16 cellular contexts compared by ENCODE assay signal in genomic region chr21:45203983-45204382, GRCh38.
DNase-seq lines count a peak whose midpoint lies in the region; ATAC-seq and TF ChIP-seq lines count a peak whose summit lies in the region.
"Had no signal": no experiment of that assay in that cellular context is flagged by ENCODE, and none has a peak within 500 bp of the region (broad histone marks: within the 10 kb centered on the region; RNA-seq: fewer than 3 reads in every experiment).

No MANE protein-coding gene starts in this region.

- H3K4me1 Mint-ChIP-seq in T-helper 17 cell (peaks cover 31% of the 10 kb centered on the region), osteocyte (ENCODE audit: unreplicated experiment) (peaks cover 6% of the 10 kb centered on the region)
- peaks cover 11 to 37% (median 24%) of the 10 kb centered on the region in 4 donors for H3K4me1 Mint-ChIP-seq in CD4-positive, alpha-beta memory T cell

- ATAC-seq in T-helper 17 cell = no peak

- peaks cover 18 to 50% (median 41%) of the 10 kb centered on the region in 10 experiments for H3K4me1 ChIP-seq in BLaER1 treated with 17β-estradiol and CSF1 and Interleukin-3, amounts not matched to agents 10 nM and 100 nM
- H3K4me1 ChIP-seq in CD4-positive, alpha-beta memory T cell (ENCODE audit: insufficient read depth, low read length) = peaks cover 23% of the 10 kb centered on the region
- H3K4me1 ChIP-seq in adrenal gland (replicated peaks in 1 of 2) (no peaks in the 10 kb centered on the region), sigmoid colon (no peaks in the 10 kb centered on the region)
- H3K4me1 ChIP-seq: HAP-1 had no signal

- CTCF ChIA-PET in CD4-positive, alpha-beta memory T cell (lab: Charles Lee; ENCODE audit: partially characterized antibody) = no interaction called here

- no peaks in the 10 kb centered on the region for H3K9me3 Mint-ChIP-seq in osteocyte (ENCODE audit: unreplicated experiment)
- no peaks in the 10 kb centered on the region for H3K9me3 Mint-ChIP-seq in CD4-positive, alpha-beta memory T cell
- H3K9me3 Mint-ChIP-seq: CD14-positive monocyte; CD4-positive, alpha-beta T cell; HFFc6 had no signal

- POLR2A ChIA-PET in CD4-positive, alpha-beta memory T cell (lab: Charles Lee; ENCODE audit: partially characterized antibody) = no interaction called here

- no peak overlapping the region for H3K27ac ChIP-seq in BLaER1 treated with 17β-estradiol and CSF1 and Interleukin-3, amounts not matched to agents 10 nM and 100 nM
- no peak overlapping the region for H3K27ac ChIP-seq in CD4-positive, alpha-beta memory T cell (ENCODE audit: low read depth, low read length)
- H3K27ac ChIP-seq in adrenal gland = no peak overlapping the region
- no peak overlapping the region for H3K27ac ChIP-seq in sigmoid colon

- peaks cover 0 to 23% (median 0%) of the 10 kb centered on the region in 11 experiments; a peak in 2 of 22 replicates for H3K27me3 ChIP-seq in BLaER1 treated with 17β-estradiol and CSF1 and Interleukin-3, amounts not matched to agents 10 nM and 100 nM
- no peaks in the 10 kb centered on the region for H3K27me3 ChIP-seq in CD4-positive, alpha-beta memory T cell (ENCODE audit: insufficient read depth, low read length)
- no peaks in the 10 kb centered on the region for H3K27me3 ChIP-seq in adrenal gland
- no peaks in the 10 kb centered on the region for H3K27me3 ChIP-seq in sigmoid colon

- H3K27ac Mint-ChIP-seq in T-helper 17 cell (peak overlapping the region; percentile 72), osteocyte (ENCODE audit: unreplicated experiment) (no peak overlapping the region)
- peak overlapping the region in 1 of 7 donors; percentile 17 for H3K27ac Mint-ChIP-seq in CD4-positive, alpha-beta memory T cell
- H3K27ac Mint-ChIP-seq: CD14-positive monocyte; CD4-positive, alpha-beta T cell; HFFc6 had no signal

- no peak for TF ChIP-seq EP300 in sigmoid colon (IDR thresholded peaks at IDR 0.05)

- DNase-seq in SK-N-DZ (ENCODE audit: low spot score) (peak; percentile 60), T-helper 17 cell (no peak), osteocyte (ENCODE audit: extremely low spot score, unreplicated experiment) (peak; percentile 48), adrenal gland (no peak), sigmoid colon (no peak)
- no peak for DNase-seq in CD4-positive, alpha-beta memory T cell
- DNase-seq: Calu3; CD4-positive, alpha-beta T cell; COR-L47; DMS53; DND-41; GOT3; HFFc6 had no signal

- peaks cover 9% of the 10 kb centered on the region for H3K36me3 Mint-ChIP-seq in T-helper 17 cell (ENCODE audit: low read depth)
- H3K36me3 Mint-ChIP-seq in osteocyte (ENCODE audit: unreplicated experiment) = peaks cover 55% of the 10 kb centered on the region
- peaks cover 37 to 57% of the 10 kb centered on the region in 2 donors for H3K36me3 Mint-ChIP-seq in CD4-positive, alpha-beta memory T cell

- no peaks in the 10 kb centered on the region for H3K27me3 Mint-ChIP-seq in T-helper 17 cell
- H3K27me3 Mint-ChIP-seq in osteocyte (ENCODE audit: unreplicated experiment) = no peaks in the 10 kb centered on the region
- H3K27me3 Mint-ChIP-seq in CD4-positive, alpha-beta memory T cell = no peaks in the 10 kb centered on the region
- H3K27me3 Mint-ChIP-seq: CD4-positive, alpha-beta T cell had no signal

- TF ChIP-seq CTCF in osteocyte (IDR thresholded peaks at IDR 0.05) = no peak
- TF ChIP-seq CTCF in adrenal gland (IDR thresholded peaks at IDR 0.05) = no peak
- TF ChIP-seq CTCF in sigmoid colon (IDR thresholded peaks at IDR 0.05) = no peak

- peak overlapping the region in 9 of 11 experiments; percentile 18 to 51 (median 46); a peak in 14 of 22 replicates for H3K4me2 ChIP-seq in BLaER1 treated with 17β-estradiol and CSF1 and Interleukin-3, amounts not matched to agents 10 nM and 100 nM

- H3K36me3 ChIP-seq in BLaER1 treated with 17β-estradiol and CSF1 and Interleukin-3, amounts not matched to agents 10 nM and 100 nM = peaks cover 8 to 84% (median 54%) of the 10 kb centered on the region in 11 experiments; a peak in 21 of 22 replicates
- H3K36me3 ChIP-seq in CD4-positive, alpha-beta memory T cell (ENCODE audit: insufficient read depth, low read length) = peaks cover 22% of the 10 kb centered on the region
- peaks cover 0 to 13% of the 10 kb centered on the region in 2 donors for H3K36me3 ChIP-seq in adrenal gland (replicated peaks in 1 of 2)
- H3K36me3 ChIP-seq in sigmoid colon = peaks cover 10 to 79% (median 19%) of the 10 kb centered on the region in 4 donors
- H3K36me3 ChIP-seq: HAP-1 had no signal

- H3K4me3 Mint-ChIP-seq in T-helper 17 cell (no peak overlapping the region), osteocyte (ENCODE audit: unreplicated experiment) (no peak overlapping the region)
- H3K4me3 Mint-ChIP-seq in CD4-positive, alpha-beta memory T cell = no peak overlapping the region
- H3K4me3 Mint-ChIP-seq: CD14-positive monocyte; CD4-positive, alpha-beta T cell; HFFc6 had no signal

- 87 to 91% (median 89%) methylated on average over 8 of the region's 8 CpGs for WGBS in adrenal gland, 4 donors
- WGBS in sigmoid colon, 2 donors = 89 to 90% methylated on average over 8 of the region's 8 CpGs

- 0 out of 22 replicates have a peak overlapping the region, but pooled peaks of 1 of the 11 experiments have one; percentile 6 for H3K9ac ChIP-seq in BLaER1 treated with 17β-estradiol and CSF1 and Interleukin-3, amounts not matched to agents 10 nM and 100 nM

- intact Hi-C loops in CD4-positive, alpha-beta memory T cell (cut with micrococcal nuclease) = no loop called here
- intact Hi-C loops in adrenal gland (cut with DNase I) (no loop called here), sigmoid colon (cut with DNase I) (no loop called here)

- peaks cover 0 to 33% (median 0%) of the 10 kb centered on the region in 11 experiments; a peak in 8 of 22 replicates for H4K20me1 ChIP-seq in BLaER1 treated with 17β-estradiol and CSF1 and Interleukin-3, amounts not matched to agents 10 nM and 100 nM

- no peaks in the 10 kb centered on the region for H3K9me3 ChIP-seq in BLaER1 treated with 17β-estradiol and CSF1 and Interleukin-3, amounts not matched to agents 10 nM and 100 nM (replicated peaks in 1 of 11)
- H3K9me3 ChIP-seq in T-helper 17 cell (ENCODE audit: control insufficient read depth, low read length, poor library complexity, severe bottlenecking) (no peaks in the 10 kb centered on the region), adrenal gland (replicated peaks in 1 of 3) (no peaks in the 10 kb centered on the region), sigmoid colon (no peaks in the 10 kb centered on the region)
- H3K9me3 ChIP-seq in CD4-positive, alpha-beta memory T cell (ENCODE audit: control insufficient read depth in 1 of 2, low read length in 2 of 2) = no peaks in the 10 kb centered on the region
- H3K9me3 ChIP-seq: HAP-1 had no signal

- no peak overlapping the region for H3K4me3 ChIP-seq in BLaER1 treated with 17β-estradiol and CSF1 and Interleukin-3, amounts not matched to agents 10 nM and 100 nM
- no peak overlapping the region for H3K4me3 ChIP-seq in CD4-positive, alpha-beta memory T cell (ENCODE audit: low read length in 2 of 2)
- H3K4me3 ChIP-seq in adrenal gland = no peak overlapping the region
- no peak overlapping the region for H3K4me3 ChIP-seq in sigmoid colon
- H3K4me3 ChIP-seq: HAP-1 had no signal

- no peak for TF ChIP-seq POLR2A in adrenal gland (IDR thresholded peaks at IDR 0.05)
- TF ChIP-seq POLR2A in sigmoid colon (IDR thresholded peaks at IDR 0.05) = no peak

Comparison
In these comparisons a context has a peak if more than half of its experiments do, and no peak if none do; other contexts are left out.
1. DNase-seq: peak in SK-N-DZ (single experiment) and osteocyte (single experiment); none in T-helper 17 cell (0 of 3), CD4-positive, alpha-beta memory T cell (0 of 5), adrenal gland (0 of 7) and sigmoid colon (single experiment).